ENCODE assay signal across 2 cellular contexts in the genomic region with DNA sequence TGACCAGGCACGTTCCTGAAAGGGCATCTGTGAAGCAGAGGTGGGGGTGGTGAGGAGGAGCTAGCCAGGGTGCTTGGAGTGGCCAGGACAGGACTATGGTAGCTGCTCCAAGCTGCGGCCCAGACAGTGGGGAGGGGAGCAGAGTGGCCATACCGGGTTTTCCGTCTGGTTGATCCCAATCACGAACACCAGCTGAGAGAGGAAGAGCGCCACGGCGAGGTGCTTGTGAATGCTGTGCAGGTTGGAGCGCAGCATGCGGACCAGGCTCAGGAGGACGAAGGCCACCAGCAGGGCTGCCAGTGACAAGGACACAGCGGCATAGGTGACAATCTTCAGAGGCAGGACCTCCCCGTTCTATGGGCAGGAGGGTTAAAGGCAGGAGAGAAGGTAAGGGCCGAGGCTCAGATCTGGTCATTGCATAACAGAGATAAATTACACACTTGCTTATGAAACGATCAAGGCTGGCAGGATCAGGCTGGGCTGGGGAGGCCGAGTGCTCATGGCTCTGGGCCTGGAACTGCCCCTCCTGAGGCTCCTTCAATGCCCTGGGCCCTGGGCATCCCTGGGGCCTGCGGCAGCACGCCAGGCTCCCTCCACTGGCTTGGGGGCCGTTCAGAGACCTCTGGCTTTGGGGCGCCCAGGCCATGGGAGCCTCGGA.
TF ChIP-seq lines count a peak whose summit lies in the region.

No MANE protein-coding gene starts in this region.

TF ChIP-seq in WTC11, 78 proteins besides CTCF, POLR2A, EP300 and RAD21 (continued from another document):
- TF ChIP-seq, protein P1, sequence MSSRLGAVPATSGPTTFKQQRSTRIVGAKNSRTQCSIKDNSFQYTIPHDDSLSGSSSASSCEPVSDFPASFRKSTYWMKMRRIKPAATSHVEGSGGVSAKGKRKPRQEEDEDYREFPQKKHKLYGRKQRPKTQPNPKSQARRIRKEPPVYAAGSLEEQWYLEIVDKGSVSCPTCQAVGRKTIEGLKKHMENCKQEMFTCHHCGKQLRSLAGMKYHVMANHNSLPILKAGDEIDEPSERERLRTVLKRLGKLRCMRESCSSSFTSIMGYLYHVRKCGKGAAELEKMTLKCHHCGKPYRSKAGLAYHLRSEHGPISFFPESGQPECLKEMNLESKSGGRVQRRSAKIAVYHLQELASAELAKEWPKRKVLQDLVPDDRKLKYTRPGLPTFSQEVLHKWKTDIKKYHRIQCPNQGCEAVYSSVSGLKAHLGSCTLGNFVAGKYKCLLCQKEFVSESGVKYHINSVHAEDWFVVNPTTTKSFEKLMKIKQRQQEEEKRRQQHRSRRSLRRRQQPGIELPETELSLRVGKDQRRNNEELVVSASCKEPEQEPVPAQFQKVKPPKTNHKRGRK (CRISPR knock-in tag; IDR thresholded peaks at IDR 0.05; ENCODE audit: borderline replicate concordance) = no peak
- no peak for TF ChIP-seq SOX15 (CRISPR knock-in tag; IDR thresholded peaks at IDR 0.05)
- TF ChIP-seq E2F5 (CRISPR knock-in tag; IDR thresholded peaks at IDR 0.05) = no peak
- TF ChIP-seq, protein P2, sequence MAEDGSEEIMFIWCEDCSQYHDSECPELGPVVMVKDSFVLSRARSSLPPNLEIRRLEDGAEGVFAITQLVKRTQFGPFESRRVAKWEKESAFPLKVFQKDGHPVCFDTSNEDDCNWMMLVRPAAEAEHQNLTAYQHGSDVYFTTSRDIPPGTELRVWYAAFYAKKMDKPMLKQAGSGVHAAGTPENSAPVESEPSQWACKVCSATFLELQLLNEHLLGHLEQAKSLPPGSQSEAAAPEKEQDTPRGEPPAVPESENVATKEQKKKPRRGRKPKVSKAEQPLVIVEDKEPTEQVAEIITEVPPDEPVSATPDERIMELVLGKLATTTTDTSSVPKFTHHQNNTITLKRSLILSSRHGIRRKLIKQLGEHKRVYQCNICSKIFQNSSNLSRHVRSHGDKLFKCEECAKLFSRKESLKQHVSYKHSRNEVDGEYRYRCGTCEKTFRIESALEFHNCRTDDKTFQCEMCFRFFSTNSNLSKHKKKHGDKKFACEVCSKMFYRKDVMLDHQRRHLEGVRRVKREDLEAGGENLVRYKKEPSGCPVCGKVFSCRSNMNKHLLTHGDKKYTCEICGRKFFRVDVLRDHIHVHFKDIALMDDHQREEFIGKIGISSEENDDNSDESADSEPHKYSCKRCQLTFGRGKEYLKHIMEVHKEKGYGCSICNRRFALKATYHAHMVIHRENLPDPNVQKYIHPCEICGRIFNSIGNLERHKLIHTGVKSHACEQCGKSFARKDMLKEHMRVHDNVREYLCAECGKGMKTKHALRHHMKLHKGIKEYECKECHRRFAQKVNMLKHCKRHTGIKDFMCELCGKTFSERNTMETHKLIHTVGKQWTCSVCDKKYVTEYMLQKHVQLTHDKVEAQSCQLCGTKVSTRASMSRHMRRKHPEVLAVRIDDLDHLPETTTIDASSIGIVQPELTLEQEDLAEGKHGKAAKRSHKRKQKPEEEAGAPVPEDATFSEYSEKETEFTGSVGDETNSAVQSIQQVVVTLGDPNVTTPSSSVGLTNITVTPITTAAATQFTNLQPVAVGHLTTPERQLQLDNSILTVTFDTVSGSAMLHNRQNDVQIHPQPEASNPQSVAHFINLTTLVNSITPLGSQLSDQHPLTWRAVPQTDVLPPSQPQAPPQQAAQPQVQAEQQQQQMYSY (CRISPR knock-in tag; IDR thresholded peaks at IDR 0.05) = peak; percentile 54; the same call in 1 of the 2 replicates

TF ChIP-seq in HepG2, 621 proteins besides CTCF, POLR2A, EP300 and RAD21 (continued from another document):
- TF ChIP-seq ZNF691 (CRISPR knock-in tag; IDR thresholded peaks at IDR 0.05; ENCODE audit: borderline replicate concordance, low read depth) (0 out of 2 replicates have a peak, but pooled peaks have one; percentile 18), NFE2L1 (CRISPR knock-in tag; IDR thresholded peaks at IDR 0.05; ENCODE audit: borderline replicate concordance) (0 out of 2 replicates have a peak, but pooled peaks have one; percentile 11), ZBTB33 (CRISPR knock-in tag; IDR thresholded peaks at IDR 0.05) (peak; percentile 78), SRY (CRISPR knock-in tag; IDR thresholded peaks at IDR 0.05) (no peak), ZNF232 (CRISPR knock-in tag; IDR thresholded peaks at IDR 0.05; ENCODE audit: borderline replicate concordance) (no peak), NCOA1 (CRISPR knock-in tag; IDR thresholded peaks at IDR 0.05) (0 out of 2 replicates have a peak, but pooled peaks have one; percentile 12), ZNF547 (CRISPR knock-in tag; IDR thresholded peaks at IDR 0.05) (0 out of 2 replicates have a peak, but pooled peaks have one; percentile 35), ZHX1 (CRISPR knock-in tag; IDR thresholded peaks at IDR 0.05; ENCODE audit: low read depth) (peak; percentile 18), FOXK2 (IDR thresholded peaks at IDR 0.05) (no peak), ZBTB38 (CRISPR knock-in tag; IDR thresholded peaks at IDR 0.05) (peak; percentile 89), TRIM24 (CRISPR knock-in tag; IDR thresholded peaks at IDR 0.05) (no peak), ZNF343 (CRISPR knock-in tag; IDR thresholded peaks at IDR 0.05) (0 out of 2 replicates have a peak, but pooled peaks have one; percentile 22), HOXA9 (CRISPR knock-in tag; IDR thresholded peaks at IDR 0.05; ENCODE audit: borderline replicate concordance) (no peak)
- TF ChIP-seq, protein P3, sequence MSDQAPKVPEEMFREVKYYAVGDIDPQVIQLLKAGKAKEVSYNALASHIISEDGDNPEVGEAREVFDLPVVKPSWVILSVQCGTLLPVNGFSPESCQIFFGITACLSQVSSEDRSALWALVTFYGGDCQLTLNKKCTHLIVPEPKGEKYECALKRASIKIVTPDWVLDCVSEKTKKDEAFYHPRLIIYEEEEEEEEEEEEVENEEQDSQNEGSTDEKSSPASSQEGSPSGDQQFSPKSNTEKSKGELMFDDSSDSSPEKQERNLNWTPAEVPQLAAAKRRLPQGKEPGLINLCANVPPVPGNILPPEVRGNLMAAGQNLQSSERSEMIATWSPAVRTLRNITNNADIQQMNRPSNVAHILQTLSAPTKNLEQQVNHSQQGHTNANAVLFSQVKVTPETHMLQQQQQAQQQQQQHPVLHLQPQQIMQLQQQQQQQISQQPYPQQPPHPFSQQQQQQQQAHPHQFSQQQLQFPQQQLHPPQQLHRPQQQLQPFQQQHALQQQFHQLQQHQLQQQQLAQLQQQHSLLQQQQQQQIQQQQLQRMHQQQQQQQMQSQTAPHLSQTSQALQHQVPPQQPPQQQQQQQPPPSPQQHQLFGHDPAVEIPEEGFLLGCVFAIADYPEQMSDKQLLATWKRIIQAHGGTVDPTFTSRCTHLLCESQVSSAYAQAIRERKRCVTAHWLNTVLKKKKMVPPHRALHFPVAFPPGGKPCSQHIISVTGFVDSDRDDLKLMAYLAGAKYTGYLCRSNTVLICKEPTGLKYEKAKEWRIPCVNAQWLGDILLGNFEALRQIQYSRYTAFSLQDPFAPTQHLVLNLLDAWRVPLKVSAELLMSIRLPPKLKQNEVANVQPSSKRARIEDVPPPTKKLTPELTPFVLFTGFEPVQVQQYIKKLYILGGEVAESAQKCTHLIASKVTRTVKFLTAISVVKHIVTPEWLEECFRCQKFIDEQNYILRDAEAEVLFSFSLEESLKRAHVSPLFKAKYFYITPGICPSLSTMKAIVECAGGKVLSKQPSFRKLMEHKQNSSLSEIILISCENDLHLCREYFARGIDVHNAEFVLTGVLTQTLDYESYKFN (CRISPR knock-in tag; conservative IDR thresholded peaks at IDR 0.05) = no peak
